In genomic region chr1:194342484-194343262, GRCh38 we compare ENCODE assay signal across 19 cellular contexts.
DNase-seq lines count a peak whose midpoint lies in the region; ATAC-seq and TF ChIP-seq lines count a peak whose summit lies in the region.
"Had no signal": no experiment of that assay in that cellular context is flagged by ENCODE, and none has a peak within 500 bp of the region (broad histone marks: within the 10 kb centered on the region; RNA-seq: fewer than 3 reads in every experiment).

No MANE protein-coding gene starts in this region.

- H3K4me2 ChIP-seq in SU-DHL-6 (ENCODE audit: low read depth, low read length, poor library complexity, severe bottlenecking) = no peak overlapping the region

- H3K4me3 ChIP-seq in GM12864 (ENCODE audit: low read depth, low read length) (no peak overlapping the region), SU-DHL-6 (ENCODE audit: insufficient read depth, low read length, poor library complexity, severe bottlenecking) (no peak overlapping the region)
- H3K4me3 ChIP-seq in CD8-positive, alpha-beta T cell (ENCODE audit: low read depth, low read length) = no peak overlapping the region

- H3K27me3 ChIP-seq in SU-DHL-6 (ENCODE audit: low read length) = no peaks in the 10 kb centered on the region
- H3K27me3 ChIP-seq in CD8-positive, alpha-beta T cell (ENCODE audit: insufficient read depth, low read length) = no peaks in the 10 kb centered on the region

- no peaks in the 10 kb centered on the region for H3K79me2 ChIP-seq in SU-DHL-6 (ENCODE audit: insufficient read depth, low read length)

- intact Hi-C loops in CD8-positive, alpha-beta T cell (cut with DNase I, micrococcal nuclease) = no loop called here

- ATAC-seq in HG03159 (IDR thresholded peaks at IDR 0.05; ENCODE audit: unreplicated experiment) (peak; percentile 53), GM19328 (IDR thresholded peaks at IDR 0.05; ENCODE audit: unreplicated experiment) (no peak)
- no peak for ATAC-seq in CD8-positive, alpha-beta T cell
- ATAC-seq: activated T-cell treated with anti-CD3 and anti-CD28 coated beads, Interleukin-2, amount 50 U/mL, for 72 hours; left cardiac atrium; right cardiac atrium; stimulated activated naive CD8-positive, alpha-beta T cell treated with anti-CD3 and anti-CD28 coated beads, Interleukin-15, amount 100 ng/mL, for 72 hours had no signal

- no peak overlapping the region for H3K27ac ChIP-seq in SU-DHL-6 (ENCODE audit: low read depth, low read length)
- H3K27ac ChIP-seq in CD8-positive, alpha-beta T cell (ENCODE audit: low read depth, low read length) = no peak overlapping the region

- peak overlapping the region; percentile 21 for H2AFZ ChIP-seq in SU-DHL-6 (ENCODE audit: low read depth, low read length, severe bottlenecking)

- H3K36me3 ChIP-seq in SU-DHL-6 (ENCODE audit: low read length) = no peaks in the 10 kb centered on the region
- H3K36me3 ChIP-seq in CD8-positive, alpha-beta T cell (ENCODE audit: insufficient read depth, low read length) = no peaks in the 10 kb centered on the region

- H3K27me3 Mint-ChIP-seq in CD8-positive, alpha-beta T cell (ENCODE audit: low read depth) = no peaks in the 10 kb centered on the region
- no peaks in the 10 kb centered on the region for H3K27me3 Mint-ChIP-seq in activated naive CD4-positive, alpha-beta T cell treated with anti-CD3 and anti-CD28 coated beads, Interleukin-2, amount 10 ng/mL, durations not matched to agents 7 days and 5 days
- H3K27me3 Mint-ChIP-seq: naive B cell had no signal

- H3K9me3 Mint-ChIP-seq in CD8-positive, alpha-beta T cell = no peaks in the 10 kb centered on the region
- H3K9me3 Mint-ChIP-seq in activated naive CD4-positive, alpha-beta T cell treated with anti-CD3 and anti-CD28 coated beads, Interleukin-2, amount 10 ng/mL, durations not matched to agents 7 days and 5 days = no peaks in the 10 kb centered on the region
- H3K9me3 Mint-ChIP-seq: activated T-cell treated with anti-CD3 and anti-CD28 coated beads, Interleukin-2, amount 50 U/mL, for 72 hours; stimulated activated naive CD8-positive, alpha-beta T cell treated with anti-CD3 and anti-CD28 coated beads, Interleukin-15, amount 100 ng/mL, for 72 hours had no signal

- H3K4me3 Mint-ChIP-seq in CD8-positive, alpha-beta T cell = no peak overlapping the region
- H3K4me3 Mint-ChIP-seq in activated naive CD4-positive, alpha-beta T cell treated with anti-CD3 and anti-CD28 coated beads, Interleukin-2, amount 10 ng/mL, durations not matched to agents 7 days and 5 days = no peak overlapping the region
- H3K4me3 Mint-ChIP-seq: activated T-cell treated with anti-CD3 and anti-CD28 coated beads, Interleukin-2, amount 50 U/mL, for 72 hours; naive B cell; stimulated activated naive CD8-positive, alpha-beta T cell treated with anti-CD3 and anti-CD28 coated beads, Interleukin-15, amount 100 ng/mL, for 72 hours had no signal

- DNase-seq in GM12864 (ENCODE audit: low read depth) (no peak), islet precursor cell (peak; percentile 54)
- no peak for DNase-seq in CD8-positive, alpha-beta T cell
- DNase-seq in stimulated activated CD4-positive, alpha-beta T cell treated with anti-CD3 and anti-CD28 coated beads, Interleukin-12 subunit alpha, Interleukin-12 subunit beta, amount 100 ng/mL, for 4 hours = no peak
- no peak for DNase-seq in activated naive CD4-positive, alpha-beta T cell treated with anti-CD3 and anti-CD28 coated beads, Interleukin-2, amount 10 ng/mL, durations not matched to agents 7 days and 5 days
- DNase-seq: activated CD4-positive, alpha-beta T cell treated with anti-CD3 and anti-CD28 coated beads for 4 hours; activated T-cell treated with anti-CD3 and anti-CD28 coated beads, Interleukin-2, amount 50 U/mL, for 72 hours; anterior cingulate cortex; dermis blood vessel endothelial cell; GDM1; left cardiac atrium; naive B cell; NCI-H2171 treated with DMSO at 0.1 percent for 48 hours; right cardiac atrium; stimulated activated naive CD8-positive, alpha-beta T cell treated with anti-CD3 and anti-CD28 coated beads, Interleukin-15, amount 100 ng/mL, for 72 hours; T-helper 1 cell had no signal

- no peaks in the 10 kb centered on the region for H3K9me2 ChIP-seq in SU-DHL-6 (replicated peaks; ENCODE audit: insufficient read depth, low read length)

- POLR2A ChIA-PET in CD8-positive, alpha-beta T cell (lab: Charles Lee) = no interaction called here

- H3K4me1 ChIP-seq in CD8-positive, alpha-beta T cell (ENCODE audit: insufficient read depth, low read length) = no peaks in the 10 kb centered on the region

- H3K36me3 Mint-ChIP-seq in CD8-positive, alpha-beta T cell = no peaks in the 10 kb centered on the region
- H3K36me3 Mint-ChIP-seq in activated naive CD4-positive, alpha-beta T cell treated with anti-CD3 and anti-CD28 coated beads, Interleukin-2, amount 10 ng/mL, durations not matched to agents 7 days and 5 days = no peaks in the 10 kb centered on the region
- H3K36me3 Mint-ChIP-seq: naive B cell had no signal

- TF ChIP-seq CTCF in GM12864 (IDR thresholded peaks at IDR 0.05; ENCODE audit: low read depth, low read length, missing control alignments) (peak; percentile 41), SU-DHL-6 (IDR thresholded peaks at IDR 0.05; ENCODE audit: insufficient read depth, low read length, poor library complexity, severe bottlenecking) (no peak)
- no peak for TF ChIP-seq CTCF in CD8-positive, alpha-beta T cell (IDR thresholded peaks at IDR 0.05)

- no peak overlapping the region for H3K9ac ChIP-seq in SU-DHL-6 (ENCODE audit: low read length)

- no peaks in the 10 kb centered on the region for H4K20me1 ChIP-seq in SU-DHL-6 (ENCODE audit: low read depth, low read length)

- no peaks in the 10 kb centered on the region; the same call in 1 of the 2 replicates for H3F3A ChIP-seq in SU-DHL-6 (ENCODE audit: insufficient read depth)

- no peaks in the 10 kb centered on the region for H3K4me1 Mint-ChIP-seq in CD8-positive, alpha-beta T cell (ENCODE audit: low read depth)
- H3K4me1 Mint-ChIP-seq in activated naive CD4-positive, alpha-beta T cell treated with anti-CD3 and anti-CD28 coated beads, Interleukin-2, amount 10 ng/mL, durations not matched to agents 7 days and 5 days = no peaks in the 10 kb centered on the region
- H3K4me1 Mint-ChIP-seq: naive B cell had no signal

- H3K9me3 ChIP-seq in SU-DHL-6 (ENCODE audit: insufficient read depth, low read length) = peaks cover 11% of the 10 kb centered on the region; the same call in 1 of the 2 replicates
- H3K9me3 ChIP-seq in CD8-positive, alpha-beta T cell (ENCODE audit: low read length) = no peaks in the 10 kb centered on the region

- CTCF ChIA-PET in CD8-positive, alpha-beta T cell (lab: Charles Lee) = no interaction called here
- CTCF ChIA-PET in activated naive CD4-positive, alpha-beta T cell treated with anti-CD3 and anti-CD28 coated beads, Interleukin-2, amount 10 ng/mL, durations not matched to agents 7 days and 5 days (lab: Charles Lee) = no interaction called here

- H3K27ac Mint-ChIP-seq in CD8-positive, alpha-beta T cell = no peak overlapping the region
- no peak overlapping the region for H3K27ac Mint-ChIP-seq in activated naive CD4-positive, alpha-beta T cell treated with anti-CD3 and anti-CD28 coated beads, Interleukin-2, amount 10 ng/mL, durations not matched to agents 7 days and 5 days
- H3K27ac Mint-ChIP-seq: activated T-cell treated with anti-CD3 and anti-CD28 coated beads, Interleukin-2, amount 50 U/mL, for 72 hours; naive B cell; stimulated activated naive CD8-positive, alpha-beta T cell treated with anti-CD3 and anti-CD28 coated beads, Interleukin-15, amount 100 ng/mL, for 72 hours had no signal
